Comparison of ENCODE assay signal across 10 cellular contexts in genomic region chr21:31182231-31183129, GRCh38.
DNase-seq lines count a peak whose midpoint lies in the region; ATAC-seq and TF ChIP-seq lines count a peak whose summit lies in the region.
"Had no signal": no experiment of that assay in that cellular context is flagged by ENCODE, and none has a peak within 500 bp of the region (broad histone marks: within the 10 kb centered on the region; RNA-seq: fewer than 3 reads in every experiment).

No MANE protein-coding gene starts in this region.

- H3K36me3 Mint-ChIP-seq in T-cell = peaks cover 15% of the 10 kb centered on the region
- peaks cover 10% of the 10 kb centered on the region; the same call in 2 of the 3 replicates for H3K36me3 Mint-ChIP-seq in GM23338 (ENCODE audit: low read depth)

- CTCF ChIA-PET in T-cell (lab: Charles Lee) = interaction anchor here (0.6 to 2.2 kb wide), 6 partner anchors 10 to 399 kb away, joined by 3 to 27 read pairs (median 6); no protein-coding TSS in a partner anchor

- H3K9me3 ChIP-seq in psoas muscle = no peaks in the 10 kb centered on the region

- intact Hi-C loops in psoas muscle (cut with DNase I) = loop anchor here in 1 of 2 donors (5.0 kb wide), 2 partner anchors 85 to 985 kb away; no protein-coding TSS in a partner anchor
- intact Hi-C loops in lower leg skin (cut with DNase I; ENCODE audit: low total_unique reads) = no loop called here

- no peaks in the 10 kb centered on the region for H3F3A ChIP-seq in GM23338 (replicated peaks; ENCODE audit: low read depth)

- H3K4me3 ChIP-seq in psoas muscle (no peak overlapping the region), lower leg skin (ENCODE audit: low read depth, poor library complexity, severe bottlenecking) (no peak overlapping the region), GM23338 (no peak overlapping the region)
- H3K4me3 ChIP-seq: GM12878 had no signal

- no peaks in the 10 kb centered on the region for H3K9me2 ChIP-seq in GM23338 (ENCODE audit: insufficient read depth)

- no peaks in the 10 kb centered on the region for H3K27me3 Mint-ChIP-seq in T-cell
- peaks cover 4% of the 10 kb centered on the region for H3K27me3 Mint-ChIP-seq in GM23338 (ENCODE audit: insufficient read depth, low read depth, poor library complexity)

- H3K27ac ChIP-seq in psoas muscle (no peak overlapping the region), GM23338 (ENCODE audit: low read depth) (no peak overlapping the region)

- H3K4me3 Mint-ChIP-seq in T-cell (peak overlapping the region; percentile 80 to 81 (median 81)), GM23338 (no peak overlapping the region)

- POLR2A ChIA-PET in T-cell (lab: Charles Lee) = interaction anchor here in 1 of 2 donors (0.6 to 0.8 kb wide), 2 partner anchors 84 to 385 kb away, joined by 4 to 5 read pairs; no protein-coding TSS in a partner anchor

- DNase-seq in T-cell = peak; percentile 20 to 72 (median 54)
- peak in 2 of 3 experiments; percentile 16 to 44 for DNase-seq in activated CD8-positive, alpha-beta memory T cell treated with anti-CD3 and anti-CD28 coated beads for 48 hours (ENCODE audit: low read depth in 2 of 3, low spot score in 2 of 3)
- peak; percentile 29 for DNase-seq in effector CD8-positive, alpha-beta T cell (lab: John Stamatoyannopoulos, UW)
- DNase-seq in stimulated activated CD4-positive, alpha-beta T cell treated with anti-CD3 and anti-CD28 coated beads, TNF-alpha, amount 100 ng/mL, for 48 hours (ENCODE audit: low read depth in 3 of 3) = peak in 2 of 3 donors; percentile 39 to 56
- DNase-seq in psoas muscle = no peak
- no peak for DNase-seq in lower leg skin (ENCODE audit: low spot score in 2 of 2)
- no peak for DNase-seq in GM23338 (ENCODE audit: low spot score)
- no peak for DNase-seq in left lobe of liver (ENCODE audit: low spot score)
- DNase-seq: NCI-H2081 treated with DMSO at 0.1 percent for 48 hours had no signal

- no peak for TF ChIP-seq CTCF in psoas muscle (IDR thresholded peaks at IDR 0.05)
- TF ChIP-seq CTCF in lower leg skin (IDR thresholded peaks at IDR 0.05) = no peak
- no peak for TF ChIP-seq CTCF in GM23338 (conservative IDR thresholded peaks at IDR 0.05; ENCODE audit: low read depth in 2 of 2)

- H3K36me3 ChIP-seq in psoas muscle (ENCODE audit: insufficient read depth in 1 of 2, low read depth in 1 of 2) = no peaks in the 10 kb centered on the region
- H3K36me3 ChIP-seq in GM23338 (ENCODE audit: insufficient read depth) = no peaks in the 10 kb centered on the region; the same call in 1 of the 2 replicates

- H4K20me1 ChIP-seq in GM23338 (replicated peaks; ENCODE audit: insufficient read depth) = no peaks in the 10 kb centered on the region

- TF ChIP-seq POLR2A in lower leg skin (IDR thresholded peaks at IDR 0.05) = no peak

- peak overlapping the region; percentile 98 to 99 for H3K27ac Mint-ChIP-seq in T-cell
- H3K27ac Mint-ChIP-seq in GM23338 = no peak overlapping the region; the same call in 1 of the 2 replicates

- WGBS in psoas muscle, 3 donors = 84 to 91% (median 87%) methylated on average over 24 of the region's 24 CpGs
- 85 to 89% methylated on average over 24 of the region's 24 CpGs for WGBS in lower leg skin, 2 donors

- ATAC-seq in T-cell (replicated peaks in 1 of 4) = peak; percentile 69 to 73 (median 70)
- no peak for ATAC-seq in psoas muscle
- no peak for ATAC-seq in GM23338
- no peak for ATAC-seq in left lobe of liver
- ATAC-seq: GM12878 had no signal

- H3K4me1 ChIP-seq in psoas muscle (no peaks in the 10 kb centered on the region), GM23338 (ENCODE audit: insufficient read depth) (peaks cover 12% of the 10 kb centered on the region; the same call in 1 of the 2 replicates)

- H3K9me3 Mint-ChIP-seq in T-cell (no peaks in the 10 kb centered on the region), GM23338 (no peaks in the 10 kb centered on the region)

- no peak overlapping the region for H3K4me2 ChIP-seq in GM23338

- H3K4me1 Mint-ChIP-seq in T-cell = peaks cover 72 to 79% (median 76%) of the 10 kb centered on the region in 3 donors
- H3K4me1 Mint-ChIP-seq in GM23338 = peaks cover 11% of the 10 kb centered on the region

- no peak overlapping the region for H2AFZ ChIP-seq in GM23338

- H3K79me2 ChIP-seq in GM23338 (replicated peaks; ENCODE audit: insufficient read depth) = no peaks in the 10 kb centered on the region

- H3K27me3 ChIP-seq in psoas muscle (ENCODE audit: insufficient read depth in 3 of 3, low read length in 2 of 3) = no peaks in the 10 kb centered on the region
- no peaks in the 10 kb centered on the region for H3K27me3 ChIP-seq in GM23338 (ENCODE audit: insufficient read depth)

TF ChIP-seq in GM23338, 12 proteins besides CTCF, POLR2A, EP300 and RAD21 (continues in another document):
- no peak for TF ChIP-seq ZNF331 (CRISPR knock-in tag; IDR thresholded peaks at IDR 0.05; ENCODE audit: low read depth)
- TF ChIP-seq ZNF462 (CRISPR knock-in tag; IDR thresholded peaks at IDR 0.05) = no peak
- no peak for TF ChIP-seq EZH2 (IDR thresholded peaks at IDR 0.05; ENCODE audit: low read depth, unreplicated experiment)
- no peak for TF ChIP-seq STAT1 (IDR thresholded peaks at IDR 0.05; ENCODE audit: unreplicated experiment)
- no peak for TF ChIP-seq EZH2phosphoT487 (IDR thresholded peaks at IDR 0.05; ENCODE audit: unreplicated experiment)
- no peak for TF ChIP-seq CREB1 (CRISPR knock-in tag; IDR thresholded peaks at IDR 0.05; ENCODE audit: low read depth)
- no peak for TF ChIP-seq NANOG (IDR thresholded peaks at IDR 0.05; ENCODE audit: borderline replicate concordance)
- TF ChIP-seq ZNF114 (CRISPR knock-in tag; IDR thresholded peaks at IDR 0.05) = no peak
- TF ChIP-seq JUNB (IDR thresholded peaks at IDR 0.05; ENCODE audit: unreplicated experiment) = no peak
- TF ChIP-seq ETS1 (IDR thresholded peaks at IDR 0.05) = no peak
- no peak for TF ChIP-seq POLR2AphosphoS5 (IDR thresholded peaks at IDR 0.05; ENCODE audit: low read depth)

Comparison
In these comparisons a context has a peak if more than half of its experiments do, and no peak if none do; other contexts are left out.
1. ATAC-seq: peak in T-cell (4 of 4); none in psoas muscle (0 of 4), GM23338 (single experiment) and left lobe of liver (single experiment).
2. DNase-seq: peak in T-cell (34 of 34), activated CD8-positive, alpha-beta memory T cell treated with anti-CD3 and anti-CD28 coated beads for 48 hours (2 of 3), effector CD8-positive, alpha-beta T cell (single experiment) and stimulated activated CD4-positive, alpha-beta T cell treated with anti-CD3 and anti-CD28 coated beads, TNF-alpha, amount 100 ng/mL, for 48 hours (2 of 3); none in psoas muscle (0 of 2), lower leg skin (0 of 2), GM23338 (single experiment) and left lobe of liver (single experiment).